7 cellular contexts compared by ENCODE assay signal in the genomic region with DNA sequence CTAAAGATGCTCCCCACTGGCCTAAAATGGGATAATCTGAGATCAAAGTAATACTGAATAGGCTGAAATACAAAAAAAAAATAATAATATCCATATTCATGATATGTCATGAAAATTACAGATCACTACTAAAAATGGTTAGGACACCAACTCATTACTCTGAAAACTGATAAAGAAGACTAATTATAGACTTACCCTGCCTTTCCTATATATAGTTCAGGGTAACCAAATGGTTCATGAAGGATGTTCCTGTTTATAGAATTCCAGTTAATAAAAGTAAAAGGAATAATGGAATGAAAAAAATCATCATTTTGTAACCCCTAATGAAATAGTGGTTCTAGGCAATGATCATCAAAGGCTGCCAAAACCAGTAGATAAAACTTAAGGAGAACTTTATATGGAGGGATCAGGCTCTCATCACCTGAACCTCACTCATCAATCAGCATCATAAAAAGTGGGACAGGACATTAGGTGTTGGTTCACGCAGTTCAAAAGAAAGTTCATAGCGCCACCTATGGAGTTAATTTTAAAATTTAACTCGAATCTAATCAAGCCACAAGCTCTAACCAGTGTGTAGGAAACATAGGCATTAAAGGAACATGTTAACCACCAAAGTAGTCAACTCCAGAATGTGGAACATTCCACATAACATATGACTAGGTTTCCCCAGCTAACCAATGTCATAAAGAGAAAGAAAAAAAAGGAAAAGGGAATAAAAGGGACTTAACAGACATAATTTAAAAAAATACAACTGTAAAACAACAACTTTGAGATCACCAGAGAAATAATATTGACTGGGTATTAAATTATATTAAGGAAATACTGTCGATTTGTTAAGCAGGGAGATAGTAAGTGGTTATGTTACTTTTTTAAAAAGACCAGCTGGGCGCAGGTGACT. TPM values are rescaled to one million over a fixed set of nuclear protein-coding genes. Genes with fewer than 3 reads are reported as not detected.
A peak's percentile ranks its signal among the peaks of the same experiment; 100 is the strongest.
DNase-seq lines count a peak whose midpoint lies in the region; ATAC-seq and TF ChIP-seq lines count a peak whose summit lies in the region.

No MANE protein-coding gene starts in this region.

- H3F3A ChIP-seq in DOHH2 (ENCODE audit: control insufficient read depth, insufficient read depth) = peaks cover 7% of the 10 kb centered on the region

- TF ChIP-seq CTCF in DOHH2 (IDR thresholded peaks at IDR 0.05; ENCODE audit: low read depth, low read length, poor library complexity, severe bottlenecking) = peak; percentile 70
- peak; percentile 46 for TF ChIP-seq CTCF in fibroblast of the aortic adventitia (IDR thresholded peaks at IDR 0.05; ENCODE audit: insufficient read depth, low read length)

- peaks cover 3% of the 10 kb centered on the region; the same call in 1 of the 2 replicates for H4K20me1 ChIP-seq in DOHH2 (ENCODE audit: control insufficient read depth, insufficient read depth, low read depth, low read length)

- peaks cover 4% of the 10 kb centered on the region; the same call in 1 of the 2 replicates for H3K4me1 ChIP-seq in DOHH2 (ENCODE audit: control insufficient read depth, low read length)

- no peaks in the 10 kb centered on the region for H3K9me2 ChIP-seq in DOHH2 (replicated peaks; ENCODE audit: control insufficient read depth, low read length)

- DNase-seq in HPDE6-E6E7 (ENCODE audit: extremely low spot score) (peak; percentile 19), SHP77 (lab: John Stamatoyannopoulos, UW) (peak; percentile 6 to 20), fibroblast of the aortic adventitia (ENCODE audit: low read depth) (peak; percentile 45), retina (peak; percentile 9), putamen (ENCODE audit: low spot score) (no peak)

- H3K27ac ChIP-seq in DOHH2 (ENCODE audit: low read depth, low read length) = no peak overlapping the region

- H3K79me2 ChIP-seq in DOHH2 (ENCODE audit: control insufficient read depth, low read length) = no peaks in the 10 kb centered on the region

- H3K27me3 ChIP-seq in DOHH2 (ENCODE audit: control insufficient read depth, low read length) = no peaks in the 10 kb centered on the region

- ATAC-seq in HG02973 (IDR thresholded peaks at IDR 0.05; ENCODE audit: unreplicated experiment) = no peak

- peaks cover 57% of the 10 kb centered on the region for H3K36me3 ChIP-seq in DOHH2 (ENCODE audit: control insufficient read depth, low read length)

- no peak overlapping the region for H3K4me3 ChIP-seq in DOHH2 (ENCODE audit: low read length)
- no peak overlapping the region for H3K4me3 ChIP-seq in fibroblast of the aortic adventitia (ENCODE audit: low read depth, low read length)

- H3K4me2 ChIP-seq in DOHH2 (ENCODE audit: low read length) = no peak overlapping the region

- H3K9me3 ChIP-seq in DOHH2 (ENCODE audit: control insufficient read depth, insufficient read depth, low read length) = no peaks in the 10 kb centered on the region

RNA-seq across cellular contexts. Expression of gene P4HA1, which starts 35.7 kb away (rescaled TPM):
- 159 and 170 TPM in 2 replicates for total RNA-seq in fibroblast of the aortic adventitia (ENCODE audit: low replicate concordance)

RNA-seq across cellular contexts. Expression of gene NUDT13, which starts 49.3 kb away (rescaled TPM):
- total RNA-seq in fibroblast of the aortic adventitia (ENCODE audit: low replicate concordance) = 1.8 TPM in 2 replicates
